ENCODE assay signal across 16 cellular contexts in genomic region chr13:80173224-80173623, GRCh38.
DNase-seq lines count a peak whose midpoint lies in the region; ATAC-seq, FAIRE-seq and TF ChIP-seq lines count a peak whose summit lies in the region.
"Had no signal": no experiment of that assay in that cellular context is flagged by ENCODE, and none has a peak within 500 bp of the region (broad histone marks: within the 10 kb centered on the region; RNA-seq: fewer than 3 reads in every experiment).

No MANE protein-coding gene starts in this region.

- no peak for FAIRE-seq in GM12891 (lab: Jason Lieb, UNC)

- TF ChIP-seq POLR2A in GM12891 (IDR thresholded peaks at IDR 0.05; ENCODE audit: low read depth, low read length): no peak

- no peak overlapping the region for H3K27ac ChIP-seq in HL-60 (replicated peaks)

- no peaks in the 10 kb centered on the region for H3K27me3 ChIP-seq in HL-60 (ENCODE audit: insufficient read depth, poor library complexity, severe bottlenecking)

- ATAC-seq in GM21737 (IDR thresholded peaks at IDR 0.05; ENCODE audit: unreplicated experiment): no peak
- ATAC-seq: Panc1 had no signal

- DNase-seq in GM12891 (ENCODE audit: insufficient read length, low spot score): no peak
- DNase-seq in HL-60 (ENCODE audit: low read depth in 1 of 2, low spot score in 1 of 2): peak; percentile 40 to 53
- peak; percentile 64 for DNase-seq in SKM-1 (lab: John Stamatoyannopoulos, UW; ENCODE audit: unreplicated experiment)
- peak; percentile 35 for DNase-seq in midbrain (lab: John Stamatoyannopoulos, UW)
- DNase-seq in germinal center (ENCODE audit: low spot score): no peak
- no peak for DNase-seq in NCI-H1436 (lab: John Stamatoyannopoulos, UW)
- DNase-seq in HuH-7.5 (ENCODE audit: low spot score): no peak
- DNase-seq: activated CD4-positive, alpha-beta T cell treated with anti-CD3 and anti-CD28 coated beads for 48 hours; activated T-cell treated with anti-CD3 and anti-CD28 coated beads, Interleukin-2, amount 50 U/mL, for 24 hours; DMS153; kidney glomerular epithelial cell; NCI-H226; stimulated activated CD4-positive, alpha-beta T cell treated with anti-CD3 and anti-CD28 coated beads, Interleukin-1b, Interleukin-23, amount 100 ng/mL, for 48 hours; T-helper 2 cell had no signal

- TF ChIP-seq CTCF in HL-60 (IDR thresholded peaks at IDR 0.05; ENCODE audit: insufficient read depth, low read length): no peak

- no peak overlapping the region for H3K4me3 ChIP-seq in HL-60 (replicated peaks; ENCODE audit: insufficient read depth, low read length)

TF ChIP-seq in GM12891, 5 proteins besides CTCF, POLR2A, EP300 and RAD21:
- TF ChIP-seq PAX5 (IDR thresholded peaks at IDR 0.05; ENCODE audit: insufficient read depth, low read length, severe bottlenecking) (no peak), SPI1 (IDR thresholded peaks at IDR 0.05; ENCODE audit: low read depth, low read length) (0 out of 2 replicates have a peak, but pooled peaks have one; percentile 20)
TF ChIP-seq in GM12891: peak in this region for 1.

Comparison
In these comparisons a context has a peak if more than half of its experiments do, and no peak if none do; other contexts are left out.
1. DNase-seq: peak in HL-60 (2 of 2), SKM-1 (single experiment) and midbrain (single experiment); none in GM12891 (single experiment), germinal center (single experiment), NCI-H1436 (single experiment) and HuH-7.5 (single experiment).